ENCODE assay signal across 26 cellular contexts in the genomic region with DNA sequence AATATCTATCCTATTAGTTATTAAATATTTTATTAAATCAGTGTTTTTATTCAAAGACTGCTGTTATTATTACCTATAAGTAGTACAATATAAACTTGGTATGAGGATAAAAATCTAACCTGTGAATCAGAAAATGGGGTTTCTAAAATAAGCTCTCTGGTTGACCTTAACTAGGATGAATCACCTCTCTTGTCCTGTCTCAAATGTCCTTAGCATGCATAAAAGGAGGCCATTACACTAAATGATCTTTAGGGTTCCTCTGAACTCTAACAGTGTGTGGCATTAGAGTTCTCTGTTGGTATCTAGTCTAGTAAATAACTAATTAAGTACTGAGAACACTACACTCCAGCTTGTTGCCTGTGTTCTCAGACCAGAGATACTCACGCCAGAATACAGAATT.
A peak's percentile ranks its signal among the peaks of the same experiment; 100 is the strongest.
DNase-seq lines count a peak whose midpoint lies in the region; ATAC-seq and TF ChIP-seq lines count a peak whose summit lies in the region.
"Had no signal": no experiment of that assay in that cellular context is flagged by ENCODE, and none has a peak within 500 bp of the region (broad histone marks: within the 10 kb centered on the region; RNA-seq: fewer than 3 reads in every experiment).

No MANE protein-coding gene starts in this region.

- H3K36me3 ChIP-seq in left ventricle myocardium inferior, result no peaks in the 10 kb centered on the region
- H3K36me3 ChIP-seq in brain microvascular endothelial cell (replicated peaks), result no peaks in the 10 kb centered on the region
- H3K36me3 ChIP-seq in mesenchymal stem cell (ENCODE audit: control insufficient read depth in 1 of 2, insufficient read depth in 2 of 2, low read depth in 1 of 2, low read length in 2 of 2), result no peaks in the 10 kb centered on the region
- H3K36me3 ChIP-seq in smooth muscle cell (ENCODE audit: low read depth), result no peaks in the 10 kb centered on the region
- H3K36me3 ChIP-seq in mucosa of descending colon (ENCODE audit: low read depth), result no peaks in the 10 kb centered on the region
- H3K36me3 ChIP-seq: cardiac muscle cell, heart left ventricle, pancreas, right atrium auricular region had no signal

- no peaks in the 10 kb centered on the region for H3F3A ChIP-seq in smooth muscle cell (ENCODE audit: low read depth)

- H3K27me3 ChIP-seq in left ventricle myocardium inferior (ENCODE audit: low read depth) (no peaks in the 10 kb centered on the region), brain microvascular endothelial cell (replicated peaks) (no peaks in the 10 kb centered on the region), mesenchymal stem cell (ENCODE audit: control insufficient read depth in 1 of 2, insufficient read depth in 1 of 2, low read length in 2 of 2) (no peaks in the 10 kb centered on the region), smooth muscle cell (ENCODE audit: low read depth) (no peaks in the 10 kb centered on the region)
- H3K27me3 ChIP-seq: cardiac muscle cell, heart left ventricle, pancreas, right atrium auricular region had no signal

- H2BK12ac ChIP-seq in mesenchymal stem cell (ENCODE audit: low read length in 2 of 2), result no peak overlapping the region

- no peak overlapping the region for H3K23ac ChIP-seq in mesenchymal stem cell (ENCODE audit: low read length in 2 of 2)

- no peaks in the 10 kb centered on the region for H3K79me2 ChIP-seq in smooth muscle cell (ENCODE audit: low read depth)

- no peak overlapping the region for H3K27ac ChIP-seq in left ventricle myocardium inferior (replicated peaks)
- peak overlapping the region; percentile 28 for H3K27ac ChIP-seq in brain microvascular endothelial cell
- H3K27ac ChIP-seq in mesenchymal stem cell (ENCODE audit: low read length, poor library complexity, severe bottlenecking), result peak overlapping the region; percentile 81
- peak overlapping the region; percentile 83 for H3K27ac ChIP-seq in smooth muscle cell (ENCODE audit: low read depth)
- H3K27ac ChIP-seq: 22Rv1, cardiac muscle cell, heart left ventricle, pancreas, right atrium auricular region had no signal

- no peak overlapping the region for H4K91ac ChIP-seq in mesenchymal stem cell (ENCODE audit: low read length)

- H2AK5ac ChIP-seq in mesenchymal stem cell (ENCODE audit: low read length, severe bottlenecking), result no peak overlapping the region

- intact Hi-C loops in Right ventricle myocardium superior (cut with DNase I), result no loop called here
- intact Hi-C loops in left ventricle myocardium inferior (cut with micrococcal nuclease), result no loop called here
- intact Hi-C loops in mucosa of descending colon (cut with DNase I, micrococcal nuclease), result no loop called here

- H2AFZ ChIP-seq in mesenchymal stem cell (ENCODE audit: low read depth, low read length) (no peak overlapping the region), smooth muscle cell (ENCODE audit: low read depth) (no peak overlapping the region)

- H2BK15ac ChIP-seq in mesenchymal stem cell (ENCODE audit: low read depth, poor library complexity, severe bottlenecking), result no peak overlapping the region

- H3K9ac ChIP-seq in mesenchymal stem cell (ENCODE audit: low read length), result peak overlapping the region; percentile 51
- peak overlapping the region; percentile 14 for H3K9ac ChIP-seq in smooth muscle cell (ENCODE audit: low read depth)

- in situ Hi-C loops in brain microvascular endothelial cell (cut with HindIII; ENCODE audit: low pct_ligation_motif_present, low sequenced_read_pairs), result no loop called here

- H3K18ac ChIP-seq in mesenchymal stem cell (ENCODE audit: low read depth in 1 of 2, low read length in 2 of 2), result no peak overlapping the region

- H3K14ac ChIP-seq in mesenchymal stem cell (ENCODE audit: low read length in 2 of 2), result no peak overlapping the region

- H3K4ac ChIP-seq in mesenchymal stem cell (ENCODE audit: low read depth in 1 of 2, low read length in 2 of 2), result no peak overlapping the region

- H3K4me2 ChIP-seq in mesenchymal stem cell (ENCODE audit: low read length, poor library complexity, severe bottlenecking) (no peak overlapping the region), smooth muscle cell (peak overlapping the region; percentile 14)

- H3K4me3 ChIP-seq in left ventricle myocardium inferior (no peak overlapping the region), brain microvascular endothelial cell (ENCODE audit: low read depth, low read length) (no peak overlapping the region), mesenchymal stem cell (ENCODE audit: insufficient read depth in 1 of 2, low read depth in 1 of 2, low read length in 2 of 2) (no peak overlapping the region), smooth muscle cell (no peak overlapping the region), mucosa of descending colon (no peak overlapping the region)
- H3K4me3 ChIP-seq: cardiac muscle cell, heart left ventricle, pancreas, right atrium auricular region had no signal

- WGBS in mesenchymal stem cell, result 100% methylated on average over 1 of the region's 1 CpG
- 88% methylated on average over 1 of the region's 1 CpG for WGBS in smooth muscle cell (ENCODE audit: low lambda C conversion rate)

- H4K20me1 ChIP-seq in smooth muscle cell (ENCODE audit: low read depth), result no peaks in the 10 kb centered on the region

- H2BK5ac ChIP-seq in mesenchymal stem cell (ENCODE audit: low read depth, low read length, poor library complexity, severe bottlenecking), result no peak overlapping the region

- no peaks in the 10 kb centered on the region for H3K9me3 ChIP-seq in left ventricle myocardium inferior (replicated peaks)
- H3K9me3 ChIP-seq in mesenchymal stem cell (ENCODE audit: control insufficient read depth, low read length), result no peaks in the 10 kb centered on the region
- H3K9me3 ChIP-seq in smooth muscle cell (replicated peaks; ENCODE audit: low read depth), result no peaks in the 10 kb centered on the region
- no peaks in the 10 kb centered on the region for H3K9me3 ChIP-seq in mucosa of descending colon
- H3K9me3 ChIP-seq: heart left ventricle, pancreas, right atrium auricular region had no signal

- no peak overlapping the region for H2BK120ac ChIP-seq in mesenchymal stem cell (ENCODE audit: low read depth, low read length)

- peak; percentile 36 for ATAC-seq in Right ventricle myocardium superior (ENCODE audit: poor library complexity)
- no peak for ATAC-seq in GM19351 (IDR thresholded peaks at IDR 0.05; ENCODE audit: unreplicated experiment)
- no peak for ATAC-seq in mucosa of descending colon
- ATAC-seq: activated T-helper 17 cell treated with anti-CD3 and anti-CD28 coated beads, Interleukin-2, amount 50 U/mL, for 72 hours; effector memory CD8-positive, alpha-beta T cell; heart left ventricle; Panc1; pancreas; stimulated activated naive CD8-positive, alpha-beta T cell treated with anti-CD3 and anti-CD28 coated beads, Interleukin-15, amount 100 ng/mL, for 72 hours had no signal

- H3K4me1 ChIP-seq in left ventricle myocardium inferior (peaks cover 5% of the 10 kb centered on the region), mesenchymal stem cell (ENCODE audit: control insufficient read depth, insufficient read depth, low read depth, low read length) (no peaks in the 10 kb centered on the region), smooth muscle cell (ENCODE audit: low read depth) (peaks cover 8% of the 10 kb centered on the region), mucosa of descending colon (ENCODE audit: low read depth) (no peaks in the 10 kb centered on the region)
- H3K4me1 ChIP-seq: heart left ventricle, pancreas, right atrium auricular region had no signal

- TF ChIP-seq CTCF in left ventricle myocardium inferior (IDR thresholded peaks at IDR 0.05; ENCODE audit: borderline replicate concordance) (no peak), brain microvascular endothelial cell (IDR thresholded peaks at IDR 0.05; ENCODE audit: low read depth, low read length, missing control alignments) (no peak), smooth muscle cell (IDR thresholded peaks at IDR 0.05; ENCODE audit: borderline replicate concordance, insufficient read depth, poor library complexity, severe bottlenecking) (no peak), mucosa of descending colon (IDR thresholded peaks at IDR 0.05) (no peak)

- no peak for DNase-seq in Right ventricle myocardium superior
- DNase-seq in left ventricle myocardium inferior, result no peak
- no peak for DNase-seq in brain microvascular endothelial cell
- DNase-seq in mesenchymal stem cell, result no peak
- no peak for DNase-seq in smooth muscle cell (lab: John Stamatoyannopoulos, UW; ENCODE audit: unreplicated experiment)
- DNase-seq in NK-92 (lab: John Stamatoyannopoulos, UW; ENCODE audit: unreplicated experiment), result no peak
- DNase-seq in mucosa of descending colon, result no peak
- DNase-seq: activated naive CD4-positive, alpha-beta T cell treated with anti-CD3 and anti-CD28 coated beads, Interleukin-2, amount 50 U/mL, for 16 hours; cortex of kidney; effector memory CD8-positive, alpha-beta T cell; heart left ventricle; KG1; MM.1S; NCI-H1417; NCI-H69; pancreas; SIG-M5; stimulated activated CD4-positive, alpha-beta T cell treated with anti-CD3 and anti-CD28 coated beads, Interleukin-12 subunit alpha, Interleukin-12 subunit beta, amount 100 ng/mL, for 4 hours; stimulated activated CD4-positive, alpha-beta T cell treated with anti-CD3 and anti-CD28 coated beads, Interleukin-2, amount 100 ng/mL, for 48 hours; stimulated activated naive CD8-positive, alpha-beta T cell treated with anti-CD3 and anti-CD28 coated beads, Interleukin-15, amount 100 ng/mL, for 72 hours had no signal

- H3K79me1 ChIP-seq in mesenchymal stem cell (replicated peaks; ENCODE audit: low read length, poor library complexity, severe bottlenecking), result no peaks in the 10 kb centered on the region

- no peak overlapping the region for H4K8ac ChIP-seq in mesenchymal stem cell (ENCODE audit: low read length)
